Comparison of ENCODE assay signal across 8 cellular contexts in genomic region chr17:41548844-41549595, GRCh38. TPM values are rescaled to one million over a fixed set of nuclear protein-coding genes. Genes with fewer than 3 reads are reported as not detected.
A peak's percentile ranks its signal among the peaks of the same experiment; 100 is the strongest.
DNase-seq lines count a peak whose midpoint lies in the region; ATAC-seq and TF ChIP-seq lines count a peak whose summit lies in the region.

No MANE protein-coding gene starts in this region.

- no peaks in the 10 kb centered on the region for H3K9me2 ChIP-seq in PC-9 (ENCODE audit: insufficient read depth)

- H3K27ac ChIP-seq in PC-9 = peak overlapping the region; percentile 93
- peak overlapping the region in 2 of 4 donors; percentile 17 to 46 for H3K27ac ChIP-seq in esophagus muscularis mucosa (replicated peaks in 1 of 4)
- no peak overlapping the region for H3K27ac ChIP-seq in muscle layer of colon (ENCODE audit: low read depth, low read length)

- POLR2A ChIA-PET in PC-9 (lab: Charles Lee; ENCODE audit: unreplicated experiment) = interaction anchor here (0.6 to 2.4 kb wide), 21 partner anchors 15 to 1267 kb away, joined by 3 to 78 read pairs (median 5); partner anchors contain the start of genes EIF1, KRT13 and KRT19

- H3K4me1 ChIP-seq in PC-9 (replicated peaks; ENCODE audit: insufficient read depth) (peaks cover 69% of the 10 kb centered on the region), esophagus muscularis mucosa (peaks cover 17 to 26% (median 20%) of the 10 kb centered on the region in 4 donors), muscle layer of colon (ENCODE audit: insufficient read depth, low read length) (peaks cover 14% of the 10 kb centered on the region)

- no peak for TF ChIP-seq EP300 in esophagus muscularis mucosa (IDR thresholded peaks at IDR 0.05)

- no peak overlapping the region for H2AFZ ChIP-seq in PC-9

- H3K4me3 ChIP-seq in PC-9 (peak overlapping the region; percentile 53; the same call in 1 of the 2 replicates), esophagus muscularis mucosa (peak overlapping the region; percentile 26 to 44 (median 36)), muscle layer of colon (ENCODE audit: low read depth in 1 of 2, low read length in 2 of 2) (peak overlapping the region; percentile 12 to 53)

- peaks cover 12% of the 10 kb centered on the region; the same call in 1 of the 2 replicates for H3K79me2 ChIP-seq in PC-9 (ENCODE audit: low read depth)

- TF ChIP-seq CTCF in GM10266 (IDR thresholded peaks at IDR 0.05; ENCODE audit: control insufficient read depth, insufficient read depth, low read depth, missing control alignments) = peak; percentile 95
- peak; percentile 94 for TF ChIP-seq CTCF in PC-9 (conservative IDR thresholded peaks at IDR 0.05)
- peak; percentile 69 to 81 (median 73) for TF ChIP-seq CTCF in esophagus muscularis mucosa (IDR thresholded peaks at IDR 0.05)

- under 1% methylated on average over 18 of the region's 25 CpGs for WGBS in esophagus muscularis mucosa

- H3K9ac ChIP-seq in muscle layer of colon (ENCODE audit: low read length) = no peak overlapping the region

- CTCF ChIA-PET in PC-9 (lab: Charles Lee) = interaction anchor here (0.5 to 2.8 kb wide), 36 partner anchors 8 to 934 kb away, joined by 3 to 51 read pairs (median 6); partner anchors contain the start of genes KRT13, KRT15 and KRT19

- peak overlapping the region; percentile 84 for H3K4me2 ChIP-seq in PC-9

- no peak overlapping the region for H3K4me3 Mint-ChIP-seq in activated T-cell treated with anti-CD3 and anti-CD28 coated beads, Interleukin-2, amount 50 U/mL, for 4 hours

- H3K27me3 Mint-ChIP-seq in activated T-cell treated with anti-CD3 and anti-CD28 coated beads, Interleukin-2, amount 50 U/mL, for 4 hours (ENCODE audit: low read depth) = peaks cover 12% of the 10 kb centered on the region

- intact Hi-C loops in PC-9 (cut with micrococcal nuclease; ENCODE audit: unreplicated experiment) (loop anchor here (1.0 to 10.0 kb wide), 14 partner anchors 19 to 934 kb away; partner anchors contain the start of genes KRT13, KRTAP2-3 and KRTAP2-4), esophagus muscularis mucosa (cut with DNase I) (loop anchor here (1.0 to 5.0 kb wide), 4 partner anchors 98 to 692 kb away; no protein-coding TSS in a partner anchor)

- no peaks in the 10 kb centered on the region for H4K20me1 ChIP-seq in PC-9 (ENCODE audit: insufficient read depth)

- peak; percentile 76 to 78 for ATAC-seq in activated T-cell treated with anti-CD3 and anti-CD28 coated beads, Interleukin-2, amount 50 U/mL, for 4 hours
- no peak for ATAC-seq in HG02884 (IDR thresholded peaks at IDR 0.05; ENCODE audit: unreplicated experiment)

- peaks cover 48% of the 10 kb centered on the region for H3F3A ChIP-seq in PC-9 (ENCODE audit: insufficient read depth, low read depth)

- H3K36me3 ChIP-seq in PC-9 (ENCODE audit: low read depth) (no peaks in the 10 kb centered on the region), esophagus muscularis mucosa (no peaks in the 10 kb centered on the region), muscle layer of colon (ENCODE audit: insufficient read depth, low read length) (no peaks in the 10 kb centered on the region)

- no TSS peak for BruUV-seq in PC-9 (replicated peaks; lab: Mats Ljungman, UMichigan)

- TF ChIP-seq POLR2A in esophagus muscularis mucosa (IDR thresholded peaks at IDR 0.05; ENCODE audit: low read depth) = no peak

- DNase-seq in GM10266 (ENCODE audit: extremely low spot score) (peak; percentile 78), HuH-7 (ENCODE audit: low spot score) (peak; percentile 89), PC-9 (peak; percentile 85 to 92), esophagus muscularis mucosa (ENCODE audit: extremely low spot score) (peak; percentile 93)
- DNase-seq in activated T-cell treated with anti-CD3 and anti-CD28 coated beads, Interleukin-2, amount 50 U/mL, for 4 hours = peak; percentile 76
- peak; percentile 70 for DNase-seq in stimulated activated CD8-positive, alpha-beta memory T cell treated with anti-CD3 and anti-CD28 coated beads, Interleukin-4, amount 100 ng/mL, for 24 hours (ENCODE audit: low read depth)

- H3K9me3 Mint-ChIP-seq in activated T-cell treated with anti-CD3 and anti-CD28 coated beads, Interleukin-2, amount 50 U/mL, for 4 hours = peaks cover 8% of the 10 kb centered on the region

- H3K36me3 Mint-ChIP-seq in activated T-cell treated with anti-CD3 and anti-CD28 coated beads, Interleukin-2, amount 50 U/mL, for 4 hours (ENCODE audit: insufficient read depth) = no peaks in the 10 kb centered on the region

- H3K9me3 ChIP-seq in PC-9 (ENCODE audit: insufficient read depth, low read depth) (no peaks in the 10 kb centered on the region), esophagus muscularis mucosa (peaks cover 0 to 9% (median 3%) of the 10 kb centered on the region in 4 donors), muscle layer of colon (ENCODE audit: low read length) (no peaks in the 10 kb centered on the region)

- H3K4me1 Mint-ChIP-seq in activated T-cell treated with anti-CD3 and anti-CD28 coated beads, Interleukin-2, amount 50 U/mL, for 4 hours (ENCODE audit: low read depth) = peaks cover 21% of the 10 kb centered on the region

- H3K27me3 ChIP-seq in PC-9 (ENCODE audit: insufficient read depth, low read depth) = no peaks in the 10 kb centered on the region
- H3K27me3 ChIP-seq in esophagus muscularis mucosa = no peaks in the 10 kb centered on the region
- no peaks in the 10 kb centered on the region for H3K27me3 ChIP-seq in muscle layer of colon (ENCODE audit: control insufficient read depth in 1 of 2, insufficient read depth in 2 of 2, low read length in 2 of 2)

RNA-seq across cellular contexts. Expression of gene KRT19, which starts 20.9 kb away (rescaled TPM):
- total RNA-seq in PC-9 (2021) = 1,811 and 2,277 TPM in 2 replicates
- total RNA-seq in activated T-cell treated with anti-CD3 and anti-CD28 coated beads, Interleukin-2, amount 50 U/mL, for 4 hours = 1 to 10 TPM; 1.1 to 2.0 (median 1.8) TPM
- 1 to 10 TPM; 2.1 to 5.7 (median 3.1) TPM for total RNA-seq in esophagus muscularis mucosa

RNA-seq across cellular contexts. Expression of gene KRT9, which starts 22.8 kb away (rescaled TPM):
- total RNA-seq in PC-9 (2021) (0.55 and 0.73 TPM in 2 replicates), esophagus muscularis mucosa (not detected)
- not detected for total RNA-seq in activated T-cell treated with anti-CD3 and anti-CD28 coated beads, Interleukin-2, amount 50 U/mL, for 4 hours

RNA-seq across cellular contexts. Expression of gene KRT15, which starts 30.3 kb away (rescaled TPM):
- total RNA-seq in PC-9 (2021) (41.9 and 49.9 TPM in 2 replicates), esophagus muscularis mucosa (1 to 10 TPM in 1 of 4 donors, not detected in 3; 3.3 TPM)
- not detected for total RNA-seq in activated T-cell treated with anti-CD3 and anti-CD28 coated beads, Interleukin-2, amount 50 U/mL, for 4 hours

RNA-seq across cellular contexts. Expression of gene KRT14, which starts 37.7 kb away (rescaled TPM):
- total RNA-seq in PC-9 (2021) (2.2 and 2.5 TPM in 2 replicates), esophagus muscularis mucosa (1 to 10 TPM in 1 of 4 donors, not detected in 3; 2.9 TPM)
- total RNA-seq in activated T-cell treated with anti-CD3 and anti-CD28 coated beads, Interleukin-2, amount 50 U/mL, for 4 hours = not detected

RNA-seq across cellular contexts. Expression of gene KRT13, which starts 43.6 kb away (rescaled TPM):
- total RNA-seq in PC-9 (2021) (606 and 1,548 TPM in 2 replicates), esophagus muscularis mucosa (10 to 100 TPM in 1 of 4 donors, under 1 TPM in 2, not detected in 1; 0.39 to 23.3 (median 0.52) TPM)
- not detected for total RNA-seq in activated T-cell treated with anti-CD3 and anti-CD28 coated beads, Interleukin-2, amount 50 U/mL, for 4 hours

Comparison
In these comparisons a context has a peak if more than half of its experiments do, and no peak if none do; other contexts are left out.
1. RNA of gene KRT19, which starts 20.9 kb away (total RNA-seq): 1,811 to 2,277 TPM in PC-9; 2.1 to 5.7 TPM in esophagus muscularis mucosa and 1.1 to 2.0 TPM in activated T-cell treated with anti-CD3 and anti-CD28 coated beads, Interleukin-2, amount 50 U/mL, for 4 hours; every median in the first group is over 100 times any median in the second.
2. Peak in every context shown above with its lines, with median percentiles within 50 percentile points of each other: DNase-seq, CTCF ChIP-seq and H3K4me3 ChIP-seq.